In genomic region chr2:83596592-83597339, GRCh38 we compare ENCODE assay signal across 16 cellular contexts.
"Had no signal": no experiment of that assay in that cellular context is flagged by ENCODE, and none has a peak within 500 bp of the region (broad histone marks: within the 10 kb centered on the region; RNA-seq: fewer than 3 reads in every experiment).

No MANE protein-coding gene starts in this region.

- H3K27ac ChIP-seq: adrenal gland, cardiac muscle cell, epithelial cell of prostate, right atrium auricular region, transverse colon, VCaP had no signal

- H3K36me3 ChIP-seq: adrenal gland, cardiac muscle cell, right atrium auricular region, transverse colon had no signal

- H3K4me1 ChIP-seq: adrenal gland, right atrium auricular region, transverse colon had no signal

- H3K4me3 ChIP-seq: adrenal gland, cardiac muscle cell, mucosa of descending colon, right atrium auricular region, transverse colon had no signal

- H3K9me3 ChIP-seq: adrenal gland, mucosa of descending colon, right atrium auricular region, transverse colon had no signal

- H3K4me3 Mint-ChIP-seq: activated naive CD4-positive, alpha-beta T cell treated with anti-CD3 and anti-CD28 coated beads, Interleukin-2, amount 10 ng/mL, durations not matched to agents 7 days and 5 days; natural killer cell treated with Interleukin-12 subunit alpha and Interleukin-12 subunit beta and Interleukin-15 and Interleukin-18, amount 100 ng/mL, for 72 hours had no signal

- H3K4me1 Mint-ChIP-seq: activated naive CD4-positive, alpha-beta T cell treated with anti-CD3 and anti-CD28 coated beads, Interleukin-2, amount 10 ng/mL, durations not matched to agents 7 days and 5 days had no signal

- DNase-seq: activated CD4-positive, alpha-beta T cell treated with anti-CD3 and anti-CD28 coated beads, Interleukin-2, amount 50 U/mL, for 48 hours; activated naive CD4-positive, alpha-beta T cell treated with anti-CD3 and anti-CD28 coated beads, Interleukin-2, amount 10 ng/mL, durations not matched to agents 7 days and 5 days; adrenal gland; islet precursor cell; mammary epithelial cell; mucosa of descending colon; stimulated activated naive CD8-positive, alpha-beta T cell treated with anti-CD3 and anti-CD28 coated beads, Interleukin-15, Interleukin-2, amounts not matched to agents 100 U/mL and 50 U/mL, for 24 hours; transverse colon had no signal

- ATAC-seq: left lobe of liver; mucosa of descending colon; natural killer cell treated with Interleukin-12 subunit alpha and Interleukin-12 subunit beta and Interleukin-15 and Interleukin-18, amount 100 ng/mL, for 72 hours; stimulated activated naive CD8-positive, alpha-beta T cell treated with anti-CD3 and anti-CD28 coated beads, Interleukin-15, Interleukin-2, amounts not matched to agents 100 U/mL and 50 U/mL, for 24 hours had no signal

- H3K27ac Mint-ChIP-seq: activated naive CD4-positive, alpha-beta T cell treated with anti-CD3 and anti-CD28 coated beads, Interleukin-2, amount 10 ng/mL, durations not matched to agents 7 days and 5 days; activated T-helper 2 cell treated with anti-CD3 and anti-CD28 coated beads, Interferon-gamma antibody, Interleukin-2, Interleukin-4, amounts not matched to agents 10 μg/mL and 5 μg/mL and 100 μg/mL, durations not matched to agents 14 hours and 24 hours and 36 hours; natural killer cell treated with Interleukin-12 subunit alpha and Interleukin-12 subunit beta and Interleukin-15 and Interleukin-18, amount 100 ng/mL, for 72 hours; progenitor cell of endocrine pancreas had no signal

- H3K27me3 Mint-ChIP-seq: activated naive CD4-positive, alpha-beta T cell treated with anti-CD3 and anti-CD28 coated beads, Interleukin-2, amount 10 ng/mL, durations not matched to agents 7 days and 5 days; natural killer cell treated with Interleukin-12 subunit alpha and Interleukin-12 subunit beta and Interleukin-15 and Interleukin-18, amount 100 ng/mL, for 72 hours; progenitor cell of endocrine pancreas had no signal

- H3K36me3 Mint-ChIP-seq: activated naive CD4-positive, alpha-beta T cell treated with anti-CD3 and anti-CD28 coated beads, Interleukin-2, amount 10 ng/mL, durations not matched to agents 7 days and 5 days; natural killer cell treated with Interleukin-12 subunit alpha and Interleukin-12 subunit beta and Interleukin-15 and Interleukin-18, amount 100 ng/mL, for 72 hours had no signal

- H3K27me3 ChIP-seq: adrenal gland, cardiac muscle cell, right atrium auricular region, transverse colon had no signal
